29 cellular contexts compared by ENCODE assay signal in the genomic region with DNA sequence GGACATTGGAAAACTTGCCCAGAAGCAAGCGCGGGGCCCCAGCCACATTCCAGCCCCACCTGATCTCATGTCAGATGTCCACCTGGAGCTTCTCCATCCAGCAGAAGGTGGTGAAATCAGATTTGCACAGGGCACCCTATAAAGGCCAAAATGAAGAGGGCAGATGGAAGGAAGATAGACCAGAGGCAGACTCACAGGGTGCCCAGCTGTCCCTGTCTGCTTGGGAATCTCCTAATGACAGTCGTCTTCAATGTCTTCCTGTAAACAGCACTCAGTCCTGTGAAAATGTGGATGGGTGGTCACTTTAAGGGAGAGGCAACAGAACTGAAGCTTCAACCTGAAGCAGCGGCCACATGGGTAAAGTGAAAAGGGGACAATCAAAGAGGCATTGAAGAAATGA.
"Had no signal": no experiment of that assay in that cellular context is flagged by ENCODE, and none has a peak within 500 bp of the region (broad histone marks: within the 10 kb centered on the region; RNA-seq: fewer than 3 reads in every experiment).

No MANE protein-coding gene starts in this region.

- ATAC-seq: stimulated activated effector memory CD8-positive, alpha-beta T cell treated with anti-CD3 and anti-CD28 coated beads, Interleukin-12 subunit alpha, Interleukin-12 subunit beta, amount 100 ng/mL, for 72 hours; stimulated activated memory B cell treated with anti-CD40 and anti-IgM and Interleukin-4, amounts not matched to agents 10 μg/mL and 1 μg/mL and 100 μg/mL, for 72 hours; stimulated activated naive B cell treated with anti-CD40 and anti-IgM and Interleukin-4, amounts not matched to agents 10 μg/mL and 1 μg/mL and 100 μg/mL, for 72 hours; stimulated activated naive CD8-positive, alpha-beta T cell treated with anti-CD3 and anti-CD28 coated beads, Interleukin-15, amount 100 ng/mL, for 72 hours; stimulated activated naive CD8-positive, alpha-beta T cell treated with anti-CD3 and anti-CD28 coated beads, Interleukin-15, Interleukin-2, amounts not matched to agents 100 U/mL and 50 U/mL, for 24 hours; upper lobe of right lung had no signal

- H3K4me1 ChIP-seq: stomach, suprapubic skin, testis, thyroid gland, tibial artery, uterus had no signal

- H3K4me3 ChIP-seq: stomach, suprapubic skin, testis, thoracic aorta, thyroid gland, tibial artery, tibial nerve, transverse colon, upper lobe of left lung, upper lobe of right lung, uterus, vagina had no signal

- H3K4me3 Mint-ChIP-seq: stimulated activated effector memory CD8-positive, alpha-beta T cell treated with anti-CD3 and anti-CD28 coated beads, Interleukin-12 subunit alpha, Interleukin-12 subunit beta, amount 100 ng/mL, for 72 hours; stimulated activated memory B cell treated with anti-CD40 and anti-IgM and Interleukin-4, amounts not matched to agents 10 μg/mL and 1 μg/mL and 100 μg/mL, for 72 hours; stimulated activated naive B cell treated with anti-CD40 and anti-IgM and Interleukin-4, amounts not matched to agents 10 μg/mL and 1 μg/mL and 100 μg/mL, for 72 hours; stimulated activated naive CD8-positive, alpha-beta T cell treated with anti-CD3 and anti-CD28 coated beads, Interleukin-15, amount 100 ng/mL, for 72 hours; stimulated activated naive CD8-positive, alpha-beta T cell treated with anti-CD3 and anti-CD28 coated beads, Interleukin-15, Interleukin-2, amounts not matched to agents 100 ng/mL and 50 ng/mL, for 24 hours; type B pancreatic cell had no signal

- H3K27ac ChIP-seq: stomach, suprapubic skin, testis, thoracic aorta, thyroid gland, tibial artery, tibial nerve, transverse colon, upper lobe of left lung, upper lobe of right lung, uterus, vagina had no signal

- FAIRE-seq: urothelium cell line had no signal

- H3K9me3 Mint-ChIP-seq: stimulated activated memory B cell treated with anti-CD40 and anti-IgM and Interleukin-4, amounts not matched to agents 10 μg/mL and 1 μg/mL and 100 μg/mL, for 72 hours; stimulated activated naive B cell treated with anti-CD40 and anti-IgM and Interleukin-4, amounts not matched to agents 10 μg/mL and 1 μg/mL and 100 μg/mL, for 72 hours; stimulated activated naive CD8-positive, alpha-beta T cell treated with anti-CD3 and anti-CD28 coated beads, Interleukin-15, Interleukin-2, amounts not matched to agents 100 ng/mL and 50 ng/mL, for 24 hours; type B pancreatic cell had no signal

- H3K4me1 Mint-ChIP-seq: stimulated activated effector memory CD8-positive, alpha-beta T cell treated with anti-CD3 and anti-CD28 coated beads, Interleukin-12 subunit alpha, Interleukin-12 subunit beta, amount 100 ng/mL, for 72 hours; stimulated activated memory B cell treated with anti-CD40 and anti-IgM and Interleukin-4, amounts not matched to agents 10 μg/mL and 1 μg/mL and 100 μg/mL, for 72 hours; stimulated activated naive B cell treated with anti-CD40 and anti-IgM and Interleukin-4, amounts not matched to agents 10 μg/mL and 1 μg/mL and 100 μg/mL, for 72 hours; stimulated activated naive CD8-positive, alpha-beta T cell treated with anti-CD3 and anti-CD28 coated beads, Interleukin-15, amount 100 ng/mL, for 72 hours had no signal

- H3K9me3 ChIP-seq: stomach, suprapubic skin, testis, thoracic aorta, thyroid gland, tibial artery, tibial nerve, transverse colon, upper lobe of left lung, upper lobe of right lung, uterus, vagina had no signal

- H3K36me3 Mint-ChIP-seq: stimulated activated effector memory CD8-positive, alpha-beta T cell treated with anti-CD3 and anti-CD28 coated beads, Interleukin-12 subunit alpha, Interleukin-12 subunit beta, amount 100 ng/mL, for 72 hours; stimulated activated memory B cell treated with anti-CD40 and anti-IgM and Interleukin-4, amounts not matched to agents 10 μg/mL and 1 μg/mL and 100 μg/mL, for 72 hours; stimulated activated naive B cell treated with anti-CD40 and anti-IgM and Interleukin-4, amounts not matched to agents 10 μg/mL and 1 μg/mL and 100 μg/mL, for 72 hours; type B pancreatic cell had no signal

- H3K36me3 ChIP-seq: stomach, suprapubic skin, thoracic aorta, thyroid gland, tibial artery, tibial nerve, transverse colon, upper lobe of left lung, upper lobe of right lung, uterus, vagina had no signal

- DNase-seq: stimulated activated CD4-positive, alpha-beta T cell treated with anti-CD3 and anti-CD28 coated beads, Interleukin-2, amount 100 ng/mL, for 48 hours; stimulated activated CD4-positive, alpha-beta T cell treated with anti-CD3 and anti-CD28 coated beads, Interleukin-4, amount 100 ng/mL, for 1 hour; stimulated activated CD4-positive, alpha-beta T cell treated with anti-CD3 and anti-CD28 coated beads, Interleukin-4, amount 100 ng/mL, for 24 hours; stimulated activated CD4-positive, alpha-beta T cell treated with anti-CD3 and anti-CD28 coated beads, Interleukin-4, amount 100 ng/mL, for 4 hours; stimulated activated CD8-positive, alpha-beta memory T cell treated with anti-CD3 and anti-CD28 coated beads, Interleukin-4, amount 100 ng/mL, for 48 hours; stimulated activated naive B cell treated with anti-CD40 and anti-IgM and Interleukin-4, amounts not matched to agents 10 μg/mL and 1 μg/mL and 100 μg/mL, for 72 hours; stimulated activated naive CD4-positive, alpha-beta T cell; stimulated activated naive CD4-positive, alpha-beta T cell treated with Interleukin-2 at 50 U/mL for 16 hours; stimulated activated naive CD8-positive, alpha-beta T cell treated with anti-CD3 and anti-CD28 coated beads, Interleukin-15, amount 100 ng/mL, for 72 hours; stimulated activated naive CD8-positive, alpha-beta T cell treated with anti-CD3 and anti-CD28 coated beads, Interleukin-15, Interleukin-2, amounts not matched to agents 100 U/mL and 50 U/mL, for 24 hours; stomach; substantia nigra; testis; thyroid gland; tibial artery; transverse colon; trophoblast cell; upper lobe of left lung; upper lobe of right lung; uterus had no signal

- H3K27me3 ChIP-seq: stomach, suprapubic skin, testis, thyroid gland, tibial artery, tibial nerve, transverse colon, upper lobe of left lung, upper lobe of right lung, uterus, vagina had no signal

- H3K27ac Mint-ChIP-seq: stimulated activated effector memory CD8-positive, alpha-beta T cell treated with anti-CD3 and anti-CD28 coated beads, Interleukin-12 subunit alpha, Interleukin-12 subunit beta, amount 100 ng/mL, for 72 hours; stimulated activated memory B cell treated with anti-CD40 and anti-IgM and Interleukin-4, amounts not matched to agents 10 μg/mL and 1 μg/mL and 100 μg/mL, for 72 hours; stimulated activated naive B cell treated with anti-CD40 and anti-IgM and Interleukin-4, amounts not matched to agents 10 μg/mL and 1 μg/mL and 100 μg/mL, for 72 hours; stimulated activated naive CD8-positive, alpha-beta T cell treated with anti-CD3 and anti-CD28 coated beads, Interleukin-15, Interleukin-2, amounts not matched to agents 100 ng/mL and 50 ng/mL, for 24 hours; type B pancreatic cell had no signal

- H3K27me3 Mint-ChIP-seq: stimulated activated memory B cell treated with anti-CD40 and anti-IgM and Interleukin-4, amounts not matched to agents 10 μg/mL and 1 μg/mL and 100 μg/mL, for 72 hours; stimulated activated naive B cell treated with anti-CD40 and anti-IgM and Interleukin-4, amounts not matched to agents 10 μg/mL and 1 μg/mL and 100 μg/mL, for 72 hours; stimulated activated naive CD8-positive, alpha-beta T cell treated with anti-CD3 and anti-CD28 coated beads, Interleukin-15, amount 100 ng/mL, for 72 hours; stimulated activated naive CD8-positive, alpha-beta T cell treated with anti-CD3 and anti-CD28 coated beads, Interleukin-15, Interleukin-2, amounts not matched to agents 100 ng/mL and 50 ng/mL, for 24 hours had no signal
